In genomic region chr11:65448074-65448417, GRCh38 we compare ENCODE assay signal across 1 cellular context.
TF ChIP-seq lines count a peak whose summit lies in the region.

No MANE protein-coding gene starts in this region.

TF ChIP-seq in liver, 16 proteins besides CTCF, POLR2A, EP300 and RAD21 (continued from another document):
- TF ChIP-seq RXRA (IDR thresholded peaks at IDR 0.05) (peak in 1 of 2 donors; percentile 2), EGR1 (IDR thresholded peaks at IDR 0.05; ENCODE audit: low read depth in 2 of 2) (no peak), YY1 (IDR thresholded peaks at IDR 0.05) (no peak), FOXA2 (IDR thresholded peaks at IDR 0.05) (no peak), HNF4G (IDR thresholded peaks at IDR 0.05) (no peak), FOXA1 (IDR thresholded peaks at IDR 0.05) (no peak), JUND (IDR thresholded peaks at IDR 0.05) (no peak), HNF4A (conservative IDR thresholded peaks at IDR 0.05) (peak in 1 of 2 donors; percentile 3), NR2F2 (IDR thresholded peaks at IDR 0.05) (no peak), MAX (IDR thresholded peaks at IDR 0.05) (no peak), ATF3 (IDR thresholded peaks at IDR 0.05) (no peak), GABPA (IDR thresholded peaks at IDR 0.05 in 1 of 2, conservative IDR thresholded peaks at IDR 0.05 in 1 of 2) (no peak), SP1 (IDR thresholded peaks at IDR 0.05) (no peak), ZBTB33 (IDR thresholded peaks at IDR 0.05) (no peak)
